Comparison of ENCODE assay signal across 12 cellular contexts in the genomic region with DNA sequence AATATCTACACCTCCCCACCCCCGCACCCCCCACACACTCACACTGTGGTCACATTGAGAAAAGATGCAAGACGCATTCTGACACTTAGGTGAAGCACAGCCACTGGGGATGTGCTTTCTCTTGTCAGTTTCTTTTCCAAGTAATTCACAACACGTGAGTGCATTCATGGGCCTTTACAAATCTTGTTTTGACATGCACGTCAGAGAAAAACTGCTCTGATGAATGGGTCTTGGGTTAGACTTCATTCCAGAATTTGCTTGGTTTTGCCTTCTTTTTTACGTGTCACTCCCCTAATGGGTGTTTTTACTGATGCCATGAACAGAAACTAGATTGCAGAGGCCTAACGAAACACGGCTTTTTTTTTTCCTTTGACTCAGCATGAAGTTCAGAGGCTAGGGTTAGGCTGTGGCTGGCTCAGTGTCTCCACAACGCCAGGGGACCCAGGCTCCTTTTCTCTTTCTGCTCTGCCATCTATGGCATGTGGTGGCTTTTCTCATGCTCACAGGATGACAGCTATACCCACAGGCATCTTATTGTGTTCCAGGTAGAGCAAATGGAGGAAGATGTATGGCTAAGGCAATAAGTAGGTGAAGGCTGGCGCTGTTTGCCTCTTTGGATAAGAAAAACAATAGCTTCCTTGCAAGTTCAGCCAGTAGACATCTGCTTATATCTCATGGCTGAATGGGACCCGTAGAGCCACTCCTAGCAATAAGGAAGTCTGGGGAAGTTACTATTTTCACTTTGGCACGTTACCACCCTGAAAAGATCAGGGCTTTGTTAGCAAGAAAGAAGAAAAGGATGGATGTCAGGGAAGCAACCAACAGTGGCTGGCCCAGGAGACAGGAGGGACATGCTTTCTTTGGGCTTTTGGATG.
DNase-seq lines count a peak whose midpoint lies in the region; ATAC-seq, FAIRE-seq and TF ChIP-seq lines count a peak whose summit lies in the region.
"Had no signal": no experiment of that assay in that cellular context is flagged by ENCODE, and none has a peak within 500 bp of the region (broad histone marks: within the 10 kb centered on the region; RNA-seq: fewer than 3 reads in every experiment).

No MANE protein-coding gene starts in this region.

- H3K9ac ChIP-seq in H1 (replicated peaks in 1 of 4; ENCODE audit: extremely low read depth in 1 of 4, low read depth in 3 of 4, low read length in 3 of 4), result no peak overlapping the region
- H3K9ac ChIP-seq: neural progenitor cell had no signal

- no peak overlapping the region for H3K14ac ChIP-seq in H1 (ENCODE audit: insufficient read length)

- no peak for TF ChIP-seq EP300 in H1 (IDR thresholded peaks at IDR 0.05; ENCODE audit: borderline replicate concordance in 1 of 2, low read depth in 2 of 2, low read length in 2 of 2)

- no peak overlapping the region for H2AK5ac ChIP-seq in H1 (ENCODE audit: low read depth, low read length)

- no peak overlapping the region for H3K4me3 ChIP-seq in H1 (ENCODE audit: extremely low read depth in 1 of 4, insufficient read depth in 2 of 4, low read depth in 3 of 4, low read length in 4 of 4)
- H3K4me3 ChIP-seq: neural progenitor cell had no signal

- H3K23me2 ChIP-seq in H1 (ENCODE audit: low read depth, low read length), result no peaks in the 10 kb centered on the region; the same call in 1 of the 2 replicates

- no peak overlapping the region for H3K56ac ChIP-seq in H1 (replicated peaks; ENCODE audit: insufficient read length, low read depth, low read length)

- H4K8ac ChIP-seq in H1 (ENCODE audit: extremely low read depth, insufficient read depth, low read length), result no peak overlapping the region

- H2BK5ac ChIP-seq in H1 (ENCODE audit: low read depth, low read length), result no peak overlapping the region

- peak; percentile 68 for ATAC-seq in GM18520 (IDR thresholded peaks at IDR 0.05; ENCODE audit: unreplicated experiment)
- ATAC-seq in GM21367 (IDR thresholded peaks at IDR 0.05; ENCODE audit: unreplicated experiment), result peak; percentile 83
- peak; percentile 68 for ATAC-seq in HG03280 (IDR thresholded peaks at IDR 0.05; ENCODE audit: unreplicated experiment)
- ATAC-seq: left cardiac atrium had no signal

- H3K4ac ChIP-seq in H1 (replicated peaks; ENCODE audit: insufficient read length, low read depth, low read length), result no peak overlapping the region

- no peak for FAIRE-seq in H1 (lab: Jason Lieb, UNC)
- FAIRE-seq: frontal cortex had no signal

- H3K27me3 ChIP-seq in H1 (replicated peaks in 1 of 4; ENCODE audit: control insufficient read depth in 3 of 4, extremely low read depth in 1 of 4, insufficient read depth in 3 of 4, low read length in 3 of 4), result no peaks in the 10 kb centered on the region
- H3K27me3 ChIP-seq: neural progenitor cell had no signal

- H3K36me3 ChIP-seq in H1 (ENCODE audit: control insufficient read depth in 2 of 4, insufficient read depth in 4 of 4, low read length in 3 of 4), result no peaks in the 10 kb centered on the region
- H3K36me3 ChIP-seq: neural progenitor cell had no signal

- H2AFZ ChIP-seq in H1 (ENCODE audit: low read length), result peak overlapping the region; percentile 32; the same call in 1 of the 2 replicates
- H2AFZ ChIP-seq: neural progenitor cell had no signal

- CTCF ChIA-PET in H1 (lab: Charles Lee; ENCODE audit: partially characterized antibody), result interaction anchor here (0.6 to 2.2 kb wide), 2 partner anchors 13 to 389 kb away, joined by 4 to 7 read pairs; no protein-coding TSS in a partner anchor

- no peak overlapping the region for H2BK120ac ChIP-seq in H1 (replicated peaks; ENCODE audit: low read depth, low read length)

- no peak for TF ChIP-seq RAD21 in H1 (IDR thresholded peaks at IDR 0.05 in 1 of 2, conservative IDR thresholded peaks at IDR 0.05 in 1 of 2; ENCODE audit: low read depth in 2 of 2, low read length in 2 of 2)

- TF ChIP-seq CTCF in H1 (IDR thresholded peaks at IDR 0.05; ENCODE audit: control extremely low read depth in 1 of 3, insufficient read depth in 1 of 3, low read depth in 1 of 3, low read length in 3 of 3), result no peak

- no peak overlapping the region for H2BK20ac ChIP-seq in H1 (ENCODE audit: low read length)

- H4K5ac ChIP-seq in H1 (ENCODE audit: insufficient read length, low read depth, low read length), result no peak overlapping the region

- DNase-seq in H1 (ENCODE audit: low read depth in 1 of 2, low spot score in 2 of 2), result no peak
- DNase-seq in HK-2 (ENCODE audit: unreplicated experiment), result no peak
- no peak for DNase-seq in T-helper 9 cell
- DNase-seq in NAMALWA (ENCODE audit: low spot score), result no peak
- DNase-seq: H7, left cardiac atrium, NCI-H748 treated with DMSO at 0.1 percent for 48 hours had no signal

- peaks cover 0 to 3% (median 0%) of the 10 kb centered on the region in 4 experiments; a peak in 1 of 7 replicates for H3K4me1 ChIP-seq in H1 (replicated peaks in 1 of 4; ENCODE audit: control insufficient read depth in 3 of 4, insufficient read depth in 4 of 4, low read length in 3 of 4)
- H3K4me1 ChIP-seq: neural progenitor cell had no signal

- 80% methylated on average over 11 of the region's 11 CpGs; no CpG with 5 or more reads in 1 of the 2 experiments for WGBS in H1 (ENCODE audit: extremely low coverage in 1 of 2, insufficient coverage in 1 of 2, insufficient read length in 1 of 2, insufficient replicate concordance in 2 of 2, low coverage in 1 of 2, low lambda C conversion rate in 2 of 2, missing lambda C conversion rate in 1 of 2), 2 experiments

- H4K91ac ChIP-seq in H1 (replicated peaks; ENCODE audit: insufficient read length, low read length), result no peak overlapping the region

- H3K23ac ChIP-seq in H1 (ENCODE audit: insufficient read length), result no peak overlapping the region

- no peaks in the 10 kb centered on the region for H3K79me1 ChIP-seq in H1 (ENCODE audit: low read depth, low read length)

- no peak overlapping the region for H3K18ac ChIP-seq in H1 (ENCODE audit: extremely low read depth, low read length)

- no peak for TF ChIP-seq POLR2A in H1 (IDR thresholded peaks at IDR 0.05; ENCODE audit: control extremely low read depth in 1 of 2, low read depth in 2 of 2, low read length in 2 of 2)

- no peaks in the 10 kb centered on the region for H4K20me1 ChIP-seq in H1 (replicated peaks in 1 of 2; ENCODE audit: control insufficient read depth in 1 of 2, insufficient read depth in 2 of 2, low read length in 2 of 2)

- no peak overlapping the region for H2BK12ac ChIP-seq in H1 (ENCODE audit: low read depth, low read length)

- no peak overlapping the region for H3K4me2 ChIP-seq in H1 (ENCODE audit: insufficient read depth in 1 of 2, low read depth in 2 of 2, low read length in 2 of 2)
- H3K4me2 ChIP-seq: neural progenitor cell had no signal

- no peak overlapping the region; the same call in 1 of the 2 replicates for H3K27ac ChIP-seq in H1 (ENCODE audit: low read depth, low read length)
- H3K27ac ChIP-seq: neural progenitor cell had no signal

- peaks cover 8% of the 10 kb centered on the region in 2 experiments; a peak in 3 of 4 replicates for H3K9me3 ChIP-seq in H1 (ENCODE audit: insufficient read depth in 2 of 2, low read depth in 1 of 2, low read length in 1 of 2)

- POLR2A ChIA-PET in H1 (lab: Charles Lee; ENCODE audit: partially characterized antibody), result no interaction called here

- no peaks in the 10 kb centered on the region for H3K79me2 ChIP-seq in H1 (ENCODE audit: control insufficient read depth in 1 of 2, insufficient read depth in 2 of 2, low read length in 2 of 2)

- no peak overlapping the region for H2BK15ac ChIP-seq in H1 (ENCODE audit: low read length)

TF ChIP-seq in H1, 55 proteins besides CTCF, POLR2A, EP300 and RAD21:
- no peak for TF ChIP-seq SAP30 (IDR thresholded peaks at IDR 0.05; ENCODE audit: insufficient read depth, insufficient replicate concordance, low read length)
- TF ChIP-seq FOSL1 (IDR thresholded peaks at IDR 0.05; ENCODE audit: insufficient read depth, low read depth, low read length), result no peak
- TF ChIP-seq HDAC2 (IDR thresholded peaks at IDR 0.05; ENCODE audit: borderline replicate concordance in 1 of 2, low read depth in 2 of 2, low read length in 2 of 2), result no peak
- TF ChIP-seq EGR1 (IDR thresholded peaks at IDR 0.05; ENCODE audit: borderline replicate concordance, low read depth, low read length), result no peak
